ENCODE assay signal across 22 cellular contexts in genomic region chr2:54428401-54428800, GRCh38. TPM values are rescaled to one million over a fixed set of nuclear protein-coding genes. Genes with fewer than 3 reads are reported as not detected.
DNase-seq lines count a peak whose midpoint lies in the region; ATAC-seq and TF ChIP-seq lines count a peak whose summit lies in the region.
"Had no signal": no experiment of that assay in that cellular context is flagged by ENCODE, and none has a peak within 500 bp of the region (broad histone marks: within the 10 kb centered on the region; RNA-seq: fewer than 3 reads in every experiment).

No MANE protein-coding gene starts in this region.

- no peaks in the 10 kb centered on the region for H3K27me3 ChIP-seq in right cardiac atrium (ENCODE audit: control insufficient read depth, insufficient read depth)
- no peaks in the 10 kb centered on the region for H3K27me3 ChIP-seq in prostate gland (replicated peaks; ENCODE audit: insufficient read depth)
- no peaks in the 10 kb centered on the region for H3K27me3 ChIP-seq in aorta (ENCODE audit: control insufficient read depth in 1 of 2, insufficient read depth in 2 of 2, low read length in 1 of 2)
- no peaks in the 10 kb centered on the region for H3K27me3 ChIP-seq in endodermal cell (ENCODE audit: control insufficient read depth, insufficient read depth, low read length, poor library complexity, severe bottlenecking)
- H3K27me3 ChIP-seq: neural progenitor cell, Peyer's patch had no signal

- no peak for TF ChIP-seq POLR2A in prostate gland (IDR thresholded peaks at IDR 0.05)

- TF ChIP-seq CTCF in prostate gland (IDR thresholded peaks at IDR 0.05): no peak
- TF ChIP-seq CTCF in endodermal cell (conservative IDR thresholded peaks at IDR 0.05): no peak

- intact Hi-C loops in Right ventricle myocardium inferior (cut with DNase I): loop anchor here (5.0 kb wide), 1 partner anchor 46 kb away; no protein-coding TSS in a partner anchor
- intact Hi-C loops in cardiac septum (cut with DNase I): no loop called here
- intact Hi-C loops in right cardiac atrium (cut with DNase I): no loop called here
- intact Hi-C loops in prostate gland (cut with DNase I): no loop called here
- intact Hi-C loops in aorta (cut with DNase I): loop anchor here in 1 of 2 donors (10.0 kb wide), 1 partner anchor 54 kb away; no protein-coding TSS in a partner anchor

- H3K4me3 ChIP-seq in right cardiac atrium (ENCODE audit: low read length) (no peak overlapping the region), prostate gland (no peak overlapping the region), aorta (ENCODE audit: low read length in 2 of 2) (no peak overlapping the region), endodermal cell (ENCODE audit: low read length) (no peak overlapping the region)
- H3K4me3 ChIP-seq: neural progenitor cell, Peyer's patch had no signal

- H3K9ac ChIP-seq in endodermal cell (ENCODE audit: extremely low read depth, low read length, poor library complexity, severe bottlenecking): no peak overlapping the region
- H3K9ac ChIP-seq: neural progenitor cell had no signal

- H3K27ac ChIP-seq in right cardiac atrium (ENCODE audit: low read length) (peak overlapping the region; percentile 57), prostate gland (peak overlapping the region; percentile 1 to 12), aorta (ENCODE audit: low read depth in 1 of 2, low read length in 2 of 2) (peak overlapping the region in 1 of 2 donors; percentile 33), endodermal cell (ENCODE audit: low read depth, low read length) (no peak overlapping the region)
- H3K27ac ChIP-seq: 22Rv1, neural progenitor cell had no signal

- no peaks in the 10 kb centered on the region for H3K27me3 Mint-ChIP-seq in endodermal cell (ENCODE audit: insufficient read depth)

- no peak overlapping the region for H3K27ac Mint-ChIP-seq in endodermal cell
- H3K27ac Mint-ChIP-seq: activated T-cell treated with anti-CD3 and anti-CD28 coated beads, Interleukin-2, amount 50 U/mL, for 24 hours; CD4-positive, alpha-beta memory T cell; neural progenitor cell had no signal

- H3K4me1 Mint-ChIP-seq in endodermal cell: peaks cover 10% of the 10 kb centered on the region

- peaks cover 19% of the 10 kb centered on the region for H3K4me1 ChIP-seq in right cardiac atrium (ENCODE audit: control insufficient read depth, insufficient read depth, low read length)
- no peaks in the 10 kb centered on the region for H3K4me1 ChIP-seq in prostate gland (replicated peaks)
- H3K4me1 ChIP-seq in aorta (ENCODE audit: control insufficient read depth in 1 of 2, insufficient read depth in 2 of 2, low read length in 2 of 2): no peaks in the 10 kb centered on the region
- H3K4me1 ChIP-seq in endodermal cell (ENCODE audit: control insufficient read depth, insufficient read depth, low read length): peaks cover 5% of the 10 kb centered on the region
- H3K4me1 ChIP-seq: Peyer's patch had no signal

- WGBS in right cardiac atrium: 37% methylated on average over 3 of the region's 3 CpGs
- 6% methylated on average over 3 of the region's 3 CpGs for WGBS in prostate gland
- 5% methylated on average over 3 of the region's 3 CpGs for WGBS in aorta, 2 donors
- 86 to 100% methylated on average over 1 to 3 of the region's 3 CpGs for WGBS in endodermal cell (ENCODE audit: insufficient coverage in 1 of 2, insufficient read length in 1 of 2), 2 experiments

- peak; percentile 49 for ATAC-seq in Right ventricle myocardium inferior
- peak; percentile 65 to 75 for ATAC-seq in right cardiac atrium
- ATAC-seq in aorta (ENCODE audit: low FRiP score): peak; percentile 55
- ATAC-seq in HG03432 (IDR thresholded peaks at IDR 0.05; ENCODE audit: unreplicated experiment): no peak
- ATAC-seq: HCT116 had no signal

- H3K36me3 Mint-ChIP-seq in endodermal cell (ENCODE audit: low read depth): no peaks in the 10 kb centered on the region
- H3K36me3 Mint-ChIP-seq: CD4-positive, alpha-beta memory T cell; neural progenitor cell had no signal

- no peaks in the 10 kb centered on the region for H3K9me3 Mint-ChIP-seq in endodermal cell
- H3K9me3 Mint-ChIP-seq: activated T-cell treated with anti-CD3 and anti-CD28 coated beads, Interleukin-2, amount 50 U/mL, for 24 hours; CD4-positive, alpha-beta memory T cell had no signal

- H3K36me3 ChIP-seq in prostate gland (no peaks in the 10 kb centered on the region), aorta (ENCODE audit: control insufficient read depth in 1 of 2, insufficient read depth in 2 of 2, low read length in 1 of 2) (no peaks in the 10 kb centered on the region), endodermal cell (ENCODE audit: control insufficient read depth, insufficient read depth, low read length) (no peaks in the 10 kb centered on the region)
- H3K36me3 ChIP-seq: neural progenitor cell, Peyer's patch had no signal

- H3K9me3 ChIP-seq in right cardiac atrium (ENCODE audit: control insufficient read depth, low read length) (no peaks in the 10 kb centered on the region), prostate gland (no peaks in the 10 kb centered on the region), aorta (ENCODE audit: control insufficient read depth, low read length) (no peaks in the 10 kb centered on the region), endodermal cell (ENCODE audit: control insufficient read depth, low read length) (no peaks in the 10 kb centered on the region)
- H3K9me3 ChIP-seq: Peyer's patch had no signal

- DNase-seq in Right ventricle myocardium inferior (ENCODE audit: missing footprints) (no peak), cardiac septum (ENCODE audit: low spot score) (no peak), right cardiac atrium (peak; percentile 59 to 85 (median 70)), prostate gland (ENCODE audit: low spot score) (peak; percentile 31), aorta (peak in 1 of 2 donors; percentile 62), endodermal cell (no peak), NCI-H1092 (lab: John Stamatoyannopoulos, UW) (no peak)
- DNase-seq: activated CD4-positive, alpha-beta T cell treated with anti-CD3 and anti-CD28 coated beads, Interleukin-2, amount 50 U/mL, for 4 hours; activated naive CD4-positive, alpha-beta T cell treated with anti-CD3 and anti-CD28 coated beads, Interleukin-2, amount 50 U/mL, for 16 hours; activated T-cell treated with anti-CD3 and anti-CD28 coated beads, Interleukin-2, amount 50 U/mL, for 24 hours; CD4-positive, alpha-beta memory T cell; effector CD4-positive, alpha-beta T cell; IMR-90; MV-4-11; NCI-H2029 treated with DMSO at 0.1 percent for 48 hours; NCI-H774; Peyer's patch; trophoblast cell had no signal

- no peak overlapping the region for H3K4me3 Mint-ChIP-seq in endodermal cell
- H3K4me3 Mint-ChIP-seq: activated T-cell treated with anti-CD3 and anti-CD28 coated beads, Interleukin-2, amount 50 U/mL, for 24 hours; CD4-positive, alpha-beta memory T cell; neural progenitor cell had no signal

RNA-seq across cellular contexts. Expression of gene SPTBN1, which starts 27.7 kb away (rescaled TPM):
- total RNA-seq in Right ventricle myocardium inferior: 439 TPM
- 554 TPM for total RNA-seq in cardiac septum
- total RNA-seq in right cardiac atrium: 100 to 1,000 TPM; 304 to 348 (median 336) TPM
- 141 TPM for polyA plus RNA-seq in right cardiac atrium
- total RNA-seq in prostate gland: 100 to 1,000 TPM; 146 to 348 TPM
- 100 to 1,000 TPM; 322 to 540 TPM for total RNA-seq in aorta
- polyA plus RNA-seq in aorta: 100 to 1,000 TPM in 1 of 2 donors, 10 to 100 TPM in 1; 84.9 to 113 TPM
- 100 to 1,000 TPM; 179 to 194 TPM for total RNA-seq in endodermal cell
- 72.6 TPM for polyA plus RNA-seq in endodermal cell (2013, experiment 1 of 2)
- polyA plus RNA-seq in endodermal cell (2013, experiment 2 of 2): 73.2 TPM

Comparison
In these comparisons a context has a peak if more than half of its experiments do, and no peak if none do; other contexts are left out.
1. DNase-seq: peak in right cardiac atrium (3 of 3) and prostate gland (single experiment); none in Right ventricle myocardium inferior (single experiment), cardiac septum (single experiment), endodermal cell (single experiment) and NCI-H1092 (single experiment).